ENCODE assay signal across 6 cellular contexts in the genomic region with DNA sequence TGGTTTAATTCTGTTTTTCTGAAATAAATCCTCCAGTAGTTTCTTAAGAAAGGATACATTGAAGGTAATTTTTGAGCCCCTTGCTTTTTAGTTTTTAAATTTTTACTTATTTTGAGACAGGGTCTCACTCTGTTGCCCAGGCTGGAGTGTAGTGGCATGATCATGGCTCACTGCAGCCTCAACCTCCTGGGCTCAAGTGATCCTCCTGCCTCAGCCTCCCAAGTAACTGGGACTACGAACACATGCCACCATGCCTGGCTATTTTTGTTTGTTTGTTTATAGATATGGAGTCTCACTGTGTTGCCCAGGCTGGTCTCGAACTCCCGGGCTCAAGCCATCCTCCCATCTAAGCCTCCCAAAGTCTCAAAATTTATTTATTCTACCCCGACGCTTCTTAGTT. TPM values are rescaled to one million over a fixed set of nuclear protein-coding genes. Genes with fewer than 3 reads are reported as not detected.
DNase-seq lines count a peak whose midpoint lies in the region; TF ChIP-seq lines count a peak whose summit lies in the region.
"Not testable (repeated sequence)": the region's sequence is repeated elsewhere in the genome, so short reads cannot be mapped to it uniquely, and the experiment has no call there.

No MANE protein-coding gene starts in this region.

- H3K9me3 ChIP-seq in HEK293 (ENCODE audit: control insufficient read depth, insufficient read depth, low read depth, low read length); sigmoid colon: not testable (repeated sequence)

- not testable (repeated sequence) for TF ChIP-seq EP300 in sigmoid colon (IDR thresholded peaks at IDR 0.05)

- H3K4me3 ChIP-seq in HEK293 (ENCODE audit: low read depth, low read length); sigmoid colon: not testable (repeated sequence)

- POLR2A ChIA-PET in HEK293 (lab: Yijun Ruan, JAX) = not testable (repeated sequence)

- intact Hi-C loops in sigmoid colon (cut with DNase I) = not testable (repeated sequence)

- TF ChIP-seq POLR2A in sigmoid colon (IDR thresholded peaks at IDR 0.05) = not testable (repeated sequence)

- not testable (repeated sequence) for TF ChIP-seq CTCF in HEK293 (tag by site-specific recombination; IDR thresholded peaks at IDR 0.05); sigmoid colon (IDR thresholded peaks at IDR 0.05)

- peak; percentile 18 for DNase-seq in sigmoid colon

- H3K4me1 ChIP-seq in HEK293 (ENCODE audit: control insufficient read depth, insufficient read depth, low read length); sigmoid colon: not testable (repeated sequence)

- WGBS in sigmoid colon, 2 donors = 85 to 97% methylated on average over 5 of the region's 5 CpGs

- not testable (repeated sequence) for H3K27ac ChIP-seq in HEK293 (ENCODE audit: extremely low read depth, low read depth, low read length); sigmoid colon
- H3K27ac ChIP-seq in angular gyrus (ENCODE audit: low read depth, low read length) = peak overlapping the region; percentile 70
- peak overlapping the region; percentile 51 for H3K27ac ChIP-seq in cingulate gyrus (ENCODE audit: low read depth, low read length)
- peak overlapping the region; percentile 5 for H3K27ac ChIP-seq in layer of hippocampus (ENCODE audit: low read depth, low read length)
- H3K27ac ChIP-seq in temporal lobe (ENCODE audit: low read depth, low read length) = peak overlapping the region; percentile 75

- CTCF ChIA-PET in HEK293 (lab: Yijun Ruan, JAX) = interaction anchor here (0.6 kb wide), 1 partner anchor 17 kb away, joined by 3 read pairs; no protein-coding TSS in a partner anchor

- H3K27me3 ChIP-seq in layer of hippocampus (ENCODE audit: control insufficient read depth, insufficient read depth, low read length); sigmoid colon: not testable (repeated sequence)

- H3K36me3 ChIP-seq in HEK293 (ENCODE audit: control insufficient read depth in 2 of 2, insufficient read depth in 1 of 2, low read length in 2 of 2); sigmoid colon: not testable (repeated sequence)

TF ChIP-seq in HEK293, 187 proteins besides CTCF, POLR2A, EP300 and RAD21:
- peak; percentile 54; the same call in 1 of the 2 replicates for TF ChIP-seq ZNF121 (tag by site-specific recombination; IDR thresholded peaks at IDR 0.05)

RNA-seq across cellular contexts. Expression of a gene that starts 39.0 kb away (rescaled TPM):
- total RNA-seq in sigmoid colon = 10 to 100 TPM; 31.6 to 51.7 (median 34.7) TPM
- 10 to 100 TPM; 19.8 to 26.8 (median 25.5) TPM for polyA plus RNA-seq in sigmoid colon
- 744 TPM for total RNA-seq in temporal lobe

Comparison
In these comparisons a context has a peak if more than half of its experiments do, and no peak if none do; other contexts are left out.
1. RNA of a gene that starts 39.0 kb away (total RNA-seq): 744 TPM in temporal lobe (single experiment); 31.6 to 51.7 TPM in sigmoid colon; every median in the first group is over 10 times any median in the second.